19 cellular contexts compared by ENCODE assay signal in genomic region chr9:98778251-98778650, GRCh38. TPM values are rescaled to one million over a fixed set of nuclear protein-coding genes. Genes with fewer than 3 reads are reported as not detected.
DNase-seq lines count a peak whose midpoint lies in the region; ATAC-seq and TF ChIP-seq lines count a peak whose summit lies in the region.
"Had no signal": no experiment of that assay in that cellular context is flagged by ENCODE, and none has a peak within 500 bp of the region (broad histone marks: within the 10 kb centered on the region; RNA-seq: fewer than 3 reads in every experiment).

No MANE protein-coding gene starts in this region.

- intact Hi-C loops in colonic mucosa (cut with DNase I): loop anchor here (5.0 kb wide), 1 partner anchor 461 kb away; no protein-coding TSS in a partner anchor

- peaks cover 12% of the 10 kb centered on the region for H3K4me1 Mint-ChIP-seq in nephron
- peaks cover 14% of the 10 kb centered on the region for H3K4me1 Mint-ChIP-seq in type B pancreatic cell (ENCODE audit: unreplicated experiment)
- no peaks in the 10 kb centered on the region for H3K4me1 Mint-ChIP-seq in activated naive CD8-positive, alpha-beta T cell treated with anti-CD3 and anti-CD28 coated beads for 36 hours

- H3K9ac ChIP-seq in colonic mucosa (ENCODE audit: low read depth in 2 of 2, low read length in 2 of 2): no peak overlapping the region
- H3K9ac ChIP-seq: BLaER1 treated with 17β-estradiol and CSF1 and Interleukin-3, amounts not matched to agents 10 nM and 100 nM had no signal

- DNase-seq in activated effector memory CD4-positive, alpha-beta T cell treated with anti-CD3 and anti-CD28 coated beads, Interleukin-2, amount 50 U/mL, for 16 hours: peak; percentile 39
- no peak for DNase-seq in activated effector memory CD4-positive, alpha-beta T cell treated with Interleukin-2 at 50 U/mL for 16 hours
- DNase-seq in colonic mucosa (peak; percentile 10), type B pancreatic cell (ENCODE audit: extremely low spot score, unreplicated experiment) (no peak), medulla oblongata (ENCODE audit: extremely low spot score) (no peak)
- DNase-seq in activated naive CD8-positive, alpha-beta T cell treated with anti-CD3 and anti-CD28 coated beads for 36 hours: no peak
- DNase-seq: 8988T; CD8-positive, alpha-beta T cell; Karpas-422; MV-4-11; NCI-H1105 treated with DMSO at 0.1 percent for 48 hours; NCI-H2081 treated with DMSO at 0.1 percent for 48 hours; NCI-H2171 treated with DMSO at 0.1 percent for 48 hours; NCI-H446; NCI-H526 had no signal

- ATAC-seq in GM21381 (IDR thresholded peaks at IDR 0.05; ENCODE audit: unreplicated experiment): no peak
- ATAC-seq: CD8-positive, alpha-beta T cell had no signal

- no peak overlapping the region for H3K4me3 Mint-ChIP-seq in nephron
- no peak overlapping the region for H3K4me3 Mint-ChIP-seq in type B pancreatic cell
- H3K4me3 Mint-ChIP-seq in activated naive CD8-positive, alpha-beta T cell treated with anti-CD3 and anti-CD28 coated beads for 36 hours: no peak overlapping the region
- H3K4me3 Mint-ChIP-seq: CD8-positive, alpha-beta T cell had no signal

- peak overlapping the region in 2 of 3 experiments; percentile 76 to 98 for H3K27ac Mint-ChIP-seq in nephron
- peak overlapping the region; percentile 79 for H3K27ac Mint-ChIP-seq in type B pancreatic cell
- no peak overlapping the region for H3K27ac Mint-ChIP-seq in activated naive CD8-positive, alpha-beta T cell treated with anti-CD3 and anti-CD28 coated beads for 36 hours
- H3K27ac Mint-ChIP-seq: CD8-positive, alpha-beta T cell had no signal

- TF ChIP-seq CTCF in colonic mucosa (IDR thresholded peaks at IDR 0.05) (no peak), nephron (IDR thresholded peaks at IDR 0.05; ENCODE audit: unreplicated experiment in 3 of 3) (no peak), type B pancreatic cell (conservative IDR thresholded peaks at IDR 0.05) (no peak)

- no peaks in the 10 kb centered on the region for H3K27me3 ChIP-seq in colonic mucosa
- H3K27me3 ChIP-seq: BLaER1 treated with 17β-estradiol and CSF1 and Interleukin-3, amounts not matched to agents 10 nM and 100 nM; SJSA1 had no signal

- no peaks in the 10 kb centered on the region for H3K36me3 ChIP-seq in colonic mucosa

- H3K36me3 Mint-ChIP-seq in nephron (ENCODE audit: low read depth) (peaks cover 43% of the 10 kb centered on the region), type B pancreatic cell (peaks cover 19% of the 10 kb centered on the region)
- peaks cover 17% of the 10 kb centered on the region for H3K36me3 Mint-ChIP-seq in activated naive CD8-positive, alpha-beta T cell treated with anti-CD3 and anti-CD28 coated beads for 36 hours

- H3K27ac ChIP-seq in colonic mucosa: no peak overlapping the region
- H3K27ac ChIP-seq: BLaER1 treated with 17β-estradiol and CSF1 and Interleukin-3, amounts not matched to agents 10 nM and 100 nM; SJSA1 had no signal

- no peak overlapping the region for H3K4me3 ChIP-seq in colonic mucosa
- H3K4me3 ChIP-seq: BLaER1 treated with 17β-estradiol and CSF1 and Interleukin-3, amounts not matched to agents 10 nM and 100 nM; SJSA1 had no signal

- H3K9me3 Mint-ChIP-seq in nephron (no peaks in the 10 kb centered on the region), type B pancreatic cell (peaks cover 4% of the 10 kb centered on the region)
- no peaks in the 10 kb centered on the region for H3K9me3 Mint-ChIP-seq in activated naive CD8-positive, alpha-beta T cell treated with anti-CD3 and anti-CD28 coated beads for 36 hours
- H3K9me3 Mint-ChIP-seq: CD8-positive, alpha-beta T cell had no signal

- no peaks in the 10 kb centered on the region for H3K9me3 ChIP-seq in colonic mucosa
- H3K9me3 ChIP-seq: BLaER1 treated with 17β-estradiol and CSF1 and Interleukin-3, amounts not matched to agents 10 nM and 100 nM; SJSA1 had no signal

- H3K4me1 ChIP-seq in colonic mucosa: no peaks in the 10 kb centered on the region
- H3K4me1 ChIP-seq: BLaER1 treated with 17β-estradiol and CSF1 and Interleukin-3, amounts not matched to agents 10 nM and 100 nM; SJSA1 had no signal

- H3K27me3 Mint-ChIP-seq in nephron (ENCODE audit: low read depth) (no peaks in the 10 kb centered on the region), type B pancreatic cell (no peaks in the 10 kb centered on the region)
- H3K27me3 Mint-ChIP-seq in activated naive CD8-positive, alpha-beta T cell treated with anti-CD3 and anti-CD28 coated beads for 36 hours: no peaks in the 10 kb centered on the region

RNA-seq across cellular contexts. Expression of gene ANKS6, which starts 18.1 kb away (rescaled TPM):
- total RNA-seq in colonic mucosa: 10 to 100 TPM; 19.5 to 22.0 TPM
- total RNA-seq in type B pancreatic cell (ENCODE audit: low replicate concordance): 25.2 and 32.2 TPM in 2 replicates
- 10 to 100 TPM; 17.9 to 21.8 TPM for total RNA-seq in activated naive CD8-positive, alpha-beta T cell treated with anti-CD3 and anti-CD28 coated beads for 36 hours

RNA-seq across cellular contexts. Expression of gene GALNT12, which starts 29.2 kb away (rescaled TPM):
- total RNA-seq in colonic mucosa: 100 to 1,000 TPM in 1 of 2 donors, 10 to 100 TPM in 1; 69.6 to 145 TPM
- total RNA-seq in type B pancreatic cell (ENCODE audit: low replicate concordance): 25.8 and 32.9 TPM in 2 replicates
- total RNA-seq in activated naive CD8-positive, alpha-beta T cell treated with anti-CD3 and anti-CD28 coated beads for 36 hours: 10 to 100 TPM in 1 of 2 experiments, 1 to 10 TPM in 1; 9.2 to 10.9 TPM

Comparison
In these comparisons a context has a peak if more than half of its experiments do, and no peak if none do; other contexts are left out.
1. DNase-seq: peak in activated effector memory CD4-positive, alpha-beta T cell treated with anti-CD3 and anti-CD28 coated beads, Interleukin-2, amount 50 U/mL, for 16 hours (single experiment) and colonic mucosa (single experiment); none in activated effector memory CD4-positive, alpha-beta T cell treated with Interleukin-2 at 50 U/mL for 16 hours (single experiment), type B pancreatic cell (single experiment), activated naive CD8-positive, alpha-beta T cell treated with anti-CD3 and anti-CD28 coated beads for 36 hours (single experiment) and medulla oblongata (single experiment).